Comparison of ENCODE assay signal across 7 cellular contexts in genomic region chr3:9690451-9691450, GRCh38. TPM values are rescaled to one million over a fixed set of nuclear protein-coding genes. Genes with fewer than 3 reads are reported as not detected.
A peak's percentile ranks its signal among the peaks of the same experiment; 100 is the strongest.
DNase-seq lines count a peak whose midpoint lies in the region; ATAC-seq, FAIRE-seq and TF ChIP-seq lines count a peak whose summit lies in the region.
"Had no signal": no experiment of that assay in that cellular context is flagged by ENCODE, and none has a peak within 500 bp of the region (broad histone marks: within the 10 kb centered on the region; RNA-seq: fewer than 3 reads in every experiment).

No MANE protein-coding gene starts in this region.

- H3K27ac ChIP-seq in cingulate gyrus (ENCODE audit: low read depth, low read length) = peak overlapping the region; percentile 77
- no peak overlapping the region for H3K27ac ChIP-seq in prostate gland
- no peak overlapping the region for H3K27ac ChIP-seq in transverse colon

- in situ Hi-C loops in transverse colon (cut with MboI; ENCODE audit: low pct_ligation_motif_present in 1 of 4, low pct_unique_long_range_greater_than_20kb in 1 of 4, low sequenced_read_pairs in 3 of 4) = no loop called here

- no peaks in the 10 kb centered on the region for H3K9me3 ChIP-seq in prostate gland
- no peaks in the 10 kb centered on the region for H3K9me3 ChIP-seq in transverse colon

- no peak for TF ChIP-seq EP300 in transverse colon (IDR thresholded peaks at IDR 0.05; ENCODE audit: low read depth)

- CTCF ChIA-PET in HEK293T (lab: Yijun Ruan, JAX) = no interaction called here

- peak; percentile 91 for ATAC-seq in HG02938 (IDR thresholded peaks at IDR 0.05; ENCODE audit: unreplicated experiment)

- H3K4me1 ChIP-seq in prostate gland (replicated peaks) (no peaks in the 10 kb centered on the region), transverse colon (no peaks in the 10 kb centered on the region)

- TF ChIP-seq CTCF in prostate gland (IDR thresholded peaks at IDR 0.05) (no peak), transverse colon (IDR thresholded peaks at IDR 0.05) (no peak)

- peak; percentile 81 for DNase-seq in GM18507 (ENCODE audit: extremely low spot score, insufficient read length, low read depth)
- no peak for DNase-seq in HEK293T (ENCODE audit: extremely low spot score)
- no peak for DNase-seq in prostate gland (ENCODE audit: low spot score)
- no peak for DNase-seq in transverse colon
- DNase-seq: activated CD4-positive, alpha-beta T cell treated with anti-CD3 and anti-CD28 coated beads for 1 hour had no signal

- POLR2A ChIA-PET in HEK293T (lab: Yijun Ruan, JAX) = no interaction called here

- H3K27me3 ChIP-seq in prostate gland (replicated peaks; ENCODE audit: insufficient read depth) = no peaks in the 10 kb centered on the region
- no peaks in the 10 kb centered on the region for H3K27me3 ChIP-seq in transverse colon

- H3K36me3 ChIP-seq in prostate gland = peaks cover 11 to 34% of the 10 kb centered on the region in 2 donors
- peaks cover 0 to 61% (median 28%) of the 10 kb centered on the region in 4 donors for H3K36me3 ChIP-seq in transverse colon

- peak; percentile 80 for FAIRE-seq in GM18507 (lab: Jason Lieb, UNC)

- WGBS in prostate gland = 76% methylated on average over 15 of the region's 15 CpGs
- 82 to 95% methylated on average over 3 to 13 of the region's 15 CpGs for WGBS in transverse colon (ENCODE audit: low coverage in 1 of 2), 2 donors

- H3K4me3 ChIP-seq in prostate gland = no peak overlapping the region
- H3K4me3 ChIP-seq in transverse colon = no peak overlapping the region

- no peak for TF ChIP-seq POLR2A in prostate gland (IDR thresholded peaks at IDR 0.05)
- TF ChIP-seq POLR2A in transverse colon (IDR thresholded peaks at IDR 0.05) = no peak

- intact Hi-C loops in prostate gland (cut with DNase I) (no loop called here), transverse colon (cut with DNase I; ENCODE audit: low total_unique reads) (no loop called here)

TF ChIP-seq in HEK293T, 16 proteins besides CTCF, POLR2A, EP300 and RAD21:
- TF ChIP-seq FOXA1 (IDR thresholded peaks at IDR 0.05) = no peak
- TF ChIP-seq BHLHE40 (IDR thresholded peaks at IDR 0.05; ENCODE audit: borderline replicate concordance) = no peak
- TF ChIP-seq NFRKB (IDR thresholded peaks at IDR 0.05) = no peak
- TF ChIP-seq HDGF (IDR thresholded peaks at IDR 0.05; ENCODE audit: borderline replicate concordance) = no peak
- no peak for TF ChIP-seq ARNT (IDR thresholded peaks at IDR 0.05)
- TF ChIP-seq TARDBP (IDR thresholded peaks at IDR 0.05) = no peak
- no peak for TF ChIP-seq SUZ12 (IDR thresholded peaks at IDR 0.05)
- no peak for TF ChIP-seq L3MBTL2 (conservative IDR thresholded peaks at IDR 0.05)
- TF ChIP-seq, protein P1, sequence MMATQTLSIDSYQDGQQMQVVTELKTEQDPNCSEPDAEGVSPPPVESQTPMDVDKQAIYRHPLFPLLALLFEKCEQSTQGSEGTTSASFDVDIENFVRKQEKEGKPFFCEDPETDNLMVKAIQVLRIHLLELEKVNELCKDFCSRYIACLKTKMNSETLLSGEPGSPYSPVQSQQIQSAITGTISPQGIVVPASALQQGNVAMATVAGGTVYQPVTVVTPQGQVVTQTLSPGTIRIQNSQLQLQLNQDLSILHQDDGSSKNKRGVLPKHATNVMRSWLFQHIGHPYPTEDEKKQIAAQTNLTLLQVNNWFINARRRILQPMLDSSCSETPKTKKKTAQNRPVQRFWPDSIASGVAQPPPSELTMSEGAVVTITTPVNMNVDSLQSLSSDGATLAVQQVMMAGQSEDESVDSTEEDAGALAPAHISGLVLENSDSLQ (IDR thresholded peaks at IDR 0.05) = no peak
- no peak for TF ChIP-seq CTBP1 (IDR thresholded peaks at IDR 0.05; ENCODE audit: borderline replicate concordance)
- no peak for TF ChIP-seq ZNF384 (IDR thresholded peaks at IDR 0.05)
- TF ChIP-seq FOXM1 (IDR thresholded peaks at IDR 0.05; ENCODE audit: borderline replicate concordance) = no peak
- TF ChIP-seq LEF1 (IDR thresholded peaks at IDR 0.05; ENCODE audit: borderline replicate concordance) = no peak
- no peak for TF ChIP-seq FOXK2 (IDR thresholded peaks at IDR 0.05)
- no peak for TF ChIP-seq SP1 (IDR thresholded peaks at IDR 0.05)
- no peak for TF ChIP-seq ELF4 (IDR thresholded peaks at IDR 0.05)

RNA-seq across cellular contexts. Expression of gene CPNE9, which starts 12.9 kb away (rescaled TPM):
- total RNA-seq in prostate gland (not detected), transverse colon (not detected)

RNA-seq across cellular contexts. Expression of gene BRPF1, which starts 40.8 kb away (rescaled TPM):
- total RNA-seq in prostate gland (10 to 100 TPM; 14.2 to 43.5 TPM), transverse colon (10 to 100 TPM in 3 of 4 donors, 1 to 10 TPM in 1; 9.4 to 18.7 (median 14.9) TPM)

RNA-seq across cellular contexts. Expression of gene MTMR14, which starts 41.4 kb away (rescaled TPM):
- total RNA-seq in prostate gland (10 to 100 TPM; 30.3 to 59.8 TPM), transverse colon (10 to 100 TPM; 34.5 to 43.4 (median 40.4) TPM)

RNA-seq across cellular contexts. Expression of gene OGG1, which starts 59.0 kb away (rescaled TPM):
- total RNA-seq in prostate gland (10 to 100 TPM; 22.6 to 38.2 TPM), transverse colon (10 to 100 TPM; 27.8 to 69.5 (median 39.7) TPM)
